Comparison of ENCODE assay signal across 26 cellular contexts in genomic region chr10:30178565-30178964, GRCh38.
DNase-seq lines count a peak whose midpoint lies in the region; ATAC-seq, FAIRE-seq and TF ChIP-seq lines count a peak whose summit lies in the region.
"Had no signal": no experiment of that assay in that cellular context is flagged by ENCODE, and none has a peak within 500 bp of the region (broad histone marks: within the 10 kb centered on the region; RNA-seq: fewer than 3 reads in every experiment).

No MANE protein-coding gene starts in this region.

- POLR2A ChIA-PET in AG04449 (lab: Yijun Ruan, JAX), result no interaction called here

- ATAC-seq in GM19467 (IDR thresholded peaks at IDR 0.05; ENCODE audit: unreplicated experiment), result no peak
- ATAC-seq: esophagus mucosa, heart right ventricle, mucosa of descending colon, SK-N-SH treated with all-trans-retinoic acid at 6 μM for 48 hours had no signal

- no peaks in the 10 kb centered on the region for H3K79me2 ChIP-seq in Karpas-422 (ENCODE audit: low read length)

- H3K4me1 ChIP-seq in Karpas-422 (ENCODE audit: low read length), result no peaks in the 10 kb centered on the region
- H3K4me1 ChIP-seq: left ventricle myocardium inferior had no signal

- H3K9me3 Mint-ChIP-seq in HFFc6, result no peaks in the 10 kb centered on the region
- H3K9me3 Mint-ChIP-seq: central memory CD8-positive, alpha-beta T cell; T-helper 2 cell treated with Interferon-gamma antibody and Interleukin-4, amounts not matched to agents 5 μg/mL and 100 μg/mL, for 36 hours had no signal

- no peak for TF ChIP-seq POLR2A in GM12892 (IDR thresholded peaks at IDR 0.05; ENCODE audit: low read depth, low read length)

- no peak overlapping the region for H3K4me3 Mint-ChIP-seq in HFFc6
- H3K4me3 Mint-ChIP-seq: central memory CD8-positive, alpha-beta T cell; T-helper 2 cell treated with Interferon-gamma antibody and Interleukin-4, amounts not matched to agents 5 μg/mL and 100 μg/mL, for 36 hours had no signal

- H3K27me3 Mint-ChIP-seq in HFFc6 (ENCODE audit: insufficient read depth), result peaks cover 4% of the 10 kb centered on the region; the same call in 1 of the 2 replicates

- no peaks in the 10 kb centered on the region for H4K20me1 ChIP-seq in Karpas-422 (ENCODE audit: insufficient read depth, low read depth, low read length)

- H3K36me3 ChIP-seq in Karpas-422 (ENCODE audit: insufficient read depth, low read length), result no peaks in the 10 kb centered on the region
- H3K36me3 ChIP-seq: heart right ventricle, left ventricle myocardium inferior, neutrophil, uterus had no signal

- H3K36me3 Mint-ChIP-seq in HFFc6 (ENCODE audit: low read depth), result no peaks in the 10 kb centered on the region

- no peaks in the 10 kb centered on the region for H3K9me3 ChIP-seq in Karpas-422 (ENCODE audit: low read length)
- H3K9me3 ChIP-seq: heart right ventricle, left ventricle myocardium inferior, mucosa of descending colon, neutrophil, uterus had no signal

- H3K9me2 ChIP-seq in Karpas-422 (replicated peaks; ENCODE audit: insufficient read depth, low read length), result no peaks in the 10 kb centered on the region

- H3K4me1 Mint-ChIP-seq in HFFc6 (ENCODE audit: low read depth), result peaks cover 72% of the 10 kb centered on the region
- H3K4me1 Mint-ChIP-seq: central memory CD8-positive, alpha-beta T cell had no signal

- H3K4me2 ChIP-seq in Karpas-422 (ENCODE audit: low read depth, low read length, poor library complexity, severe bottlenecking), result no peak overlapping the region

- no peak overlapping the region for H3K9ac ChIP-seq in Karpas-422 (ENCODE audit: low read length)

- H3K27ac Mint-ChIP-seq in HFFc6, result no peak overlapping the region
- H3K27ac Mint-ChIP-seq: T-helper 2 cell treated with Interferon-gamma antibody and Interleukin-4, amounts not matched to agents 5 μg/mL and 100 μg/mL, for 36 hours had no signal

- peak; percentile 81 for DNase-seq in AG04449 (ENCODE audit: low read depth, low spot score)
- DNase-seq in HFFc6, result peak; percentile 46
- DNase-seq in cardiac fibroblast (ENCODE audit: low read depth in 2 of 2), result peak; percentile 90 to 92
- peak; percentile 93 for DNase-seq in iris pigment epithelial cell (ENCODE audit: low read depth)
- DNase-seq in NCI-H2029 (lab: John Stamatoyannopoulos, UW), result no peak
- no peak for DNase-seq in GM12892 (ENCODE audit: insufficient read length)
- no peak for DNase-seq in Karpas-422
- DNase-seq: activated CD4-positive, alpha-beta T cell treated with anti-CD3 and anti-CD28 coated beads, Interleukin-2, amount 50 U/mL, for 4 hours; activated gamma-delta T cell treated with Interleukin-2 at 50 U/mL for 16 hours; amniotic stem cell; heart right ventricle; left ventricle myocardium inferior; mucosa of descending colon; NCI-H1436 treated with DMSO at 0.1 percent for 48 hours; NCI-H2171 treated with DMSO at 0.1 percent for 48 hours; NCI-H82; OCI-M1; uterus had no signal

- H3K4me3 ChIP-seq in AG04449 (ENCODE audit: low read depth, low read length) (no peak overlapping the region), cardiac fibroblast (replicated peaks in 1 of 2; ENCODE audit: low read depth in 2 of 2, low read length in 2 of 2) (no peak overlapping the region), Karpas-422 (ENCODE audit: low read length) (no peak overlapping the region)
- H3K4me3 ChIP-seq: heart right ventricle, left ventricle myocardium inferior, mucosa of descending colon, uterus had no signal

- FAIRE-seq in GM12892 (lab: Jason Lieb, UNC), result no peak
- FAIRE-seq: D721Med had no signal

- H2AFZ ChIP-seq in Karpas-422 (ENCODE audit: low read length), result no peak overlapping the region

- H3K27ac ChIP-seq in Karpas-422 (ENCODE audit: low read length), result no peak overlapping the region
- H3K27ac ChIP-seq: C4-2B, heart right ventricle, left ventricle myocardium inferior, neutrophil, uterus had no signal

- no peaks in the 10 kb centered on the region for H3K27me3 ChIP-seq in Karpas-422 (ENCODE audit: low read length)
- H3K27me3 ChIP-seq: heart right ventricle, neutrophil, uterus had no signal

- TF ChIP-seq CTCF in AG04449 (IDR thresholded peaks at IDR 0.05; ENCODE audit: insufficient read depth, low read length, missing control alignments) (no peak), HFFc6 (IDR thresholded peaks at IDR 0.05) (no peak), cardiac fibroblast (IDR thresholded peaks at IDR 0.05; ENCODE audit: low read depth, low read length) (no peak)

- CTCF ChIA-PET in AG04449 (lab: Yijun Ruan, JAX), result interaction anchor here (0.9 to 2.4 kb wide), 3 partner anchors 8 to 176 kb away, joined by 3 to 7 read pairs (median 3); no protein-coding TSS in a partner anchor

Comparison
In these comparisons a context has a peak if more than half of its experiments do, and no peak if none do; other contexts are left out.
1. DNase-seq: peak in AG04449 (single experiment), HFFc6 (single experiment), cardiac fibroblast (2 of 2) and iris pigment epithelial cell (single experiment); none in NCI-H2029 (single experiment), GM12892 (single experiment) and Karpas-422 (single experiment).